Comparison of ENCODE assay signal across 15 cellular contexts in the genomic region with DNA sequence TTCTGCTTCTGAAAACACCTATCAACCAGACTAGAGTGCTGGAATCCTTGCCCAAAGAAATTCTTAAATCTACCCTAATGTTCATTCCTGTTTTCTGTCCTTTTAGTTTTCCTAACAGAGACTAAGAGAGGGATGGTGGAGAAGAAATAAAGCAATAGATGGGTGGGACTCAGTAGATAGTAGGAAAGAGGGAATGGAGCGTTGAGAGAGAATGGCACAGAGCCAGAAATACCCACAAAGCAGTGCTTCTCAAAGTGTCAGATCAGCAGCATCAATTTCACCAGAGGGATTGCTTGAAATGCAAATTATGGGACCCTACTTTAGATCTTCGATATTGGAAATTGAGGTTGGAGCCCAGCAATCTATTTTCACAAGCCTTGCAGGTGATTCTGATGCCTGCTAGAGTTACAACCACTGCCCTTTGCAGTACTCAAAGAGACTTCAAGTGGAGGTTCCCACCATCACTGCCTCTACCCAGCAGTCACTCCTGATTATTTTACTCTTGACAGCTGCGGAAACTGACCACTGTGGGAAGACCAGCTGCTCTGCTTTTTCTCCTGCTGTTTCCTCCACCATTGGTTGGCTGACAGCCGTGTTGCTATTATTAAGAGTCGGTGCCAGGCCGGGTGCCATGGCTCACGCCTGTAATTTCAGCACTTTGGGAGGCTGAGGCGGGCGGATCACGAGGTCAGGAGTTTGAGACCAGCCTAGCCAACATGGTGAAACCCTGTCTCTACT.
DNase-seq lines count a peak whose midpoint lies in the region; TF ChIP-seq lines count a peak whose summit lies in the region.
"Had no signal": no experiment of that assay in that cellular context is flagged by ENCODE, and none has a peak within 500 bp of the region (broad histone marks: within the 10 kb centered on the region; RNA-seq: fewer than 3 reads in every experiment).

No MANE protein-coding gene starts in this region.

- H3K9me3 Mint-ChIP-seq in nephron, result no peaks in the 10 kb centered on the region
- H3K9me3 Mint-ChIP-seq: activated CD4-positive, alpha-beta T cell treated with anti-CD3 and anti-CD28 coated beads, Interleukin-2, amount 10 ng/mL, durations not matched to agents 7 days and 5 days; HFFc6 had no signal

- H3K27me3 Mint-ChIP-seq in nephron (ENCODE audit: low read depth), result peaks cover 5% of the 10 kb centered on the region
- H3K27me3 Mint-ChIP-seq: activated CD4-positive, alpha-beta T cell treated with anti-CD3 and anti-CD28 coated beads, Interleukin-2, amount 10 ng/mL, durations not matched to agents 7 days and 5 days had no signal

- no peak for TF ChIP-seq CTCF in nephron (IDR thresholded peaks at IDR 0.05; ENCODE audit: unreplicated experiment in 3 of 3)

- H3K4me3 Mint-ChIP-seq in nephron, result no peak overlapping the region
- H3K4me3 Mint-ChIP-seq: activated CD4-positive, alpha-beta T cell treated with anti-CD3 and anti-CD28 coated beads, Interleukin-2, amount 10 ng/mL, durations not matched to agents 7 days and 5 days; HFFc6 had no signal

- H3K27ac Mint-ChIP-seq in nephron, result peak overlapping the region in 2 of 3 experiments; percentile 25 to 29
- H3K27ac Mint-ChIP-seq: activated CD4-positive, alpha-beta T cell treated with anti-CD3 and anti-CD28 coated beads, Interleukin-2, amount 10 ng/mL, durations not matched to agents 7 days and 5 days; HFFc6 had no signal

- H3K36me3 Mint-ChIP-seq in nephron (ENCODE audit: low read depth), result peaks cover 33% of the 10 kb centered on the region

- DNase-seq in NCI-H2171 treated with DMSO at 0.1 percent for 48 hours (lab: John Stamatoyannopoulos, UW) (peak; percentile 12), NCI-H2171 (lab: John Stamatoyannopoulos, UW) (no peak), NCI-H1105 treated with DMSO at 0.1 percent for 48 hours (lab: John Stamatoyannopoulos, UW) (peak; percentile 69), SHP77 (lab: John Stamatoyannopoulos, UW) (peak; percentile 74 to 80), NCI-H1436 (lab: John Stamatoyannopoulos, UW) (no peak)
- DNase-seq in activated CD8-positive, alpha-beta memory T cell treated with anti-CD3 and anti-CD28 coated beads, Interleukin-2, amount 50 U/mL, for 48 hours, result no peak
- no peak for DNase-seq in stimulated activated CD4-positive, alpha-beta T cell treated with anti-CD3 and anti-CD28 coated beads, Interleukin-4, amount 100 ng/mL, for 24 hours
- DNase-seq: activated CD4-positive, alpha-beta T cell treated with anti-CD3 and anti-CD28 coated beads, Interleukin-2, amount 10 ng/mL, durations not matched to agents 7 days and 5 days; anterior cingulate cortex; C1 segment of cervical spinal cord; foreskin melanocyte; HFFc6; NCI-H226; occipital lobe had no signal

- H3K4me1 Mint-ChIP-seq in nephron, result peaks cover 14% of the 10 kb centered on the region
- H3K4me1 Mint-ChIP-seq: activated CD4-positive, alpha-beta T cell treated with anti-CD3 and anti-CD28 coated beads, Interleukin-2, amount 10 ng/mL, durations not matched to agents 7 days and 5 days had no signal

Comparison
In these comparisons a context has a peak if more than half of its experiments do, and no peak if none do; other contexts are left out.
1. DNase-seq: peak in NCI-H2171 treated with DMSO at 0.1 percent for 48 hours (single experiment), NCI-H1105 treated with DMSO at 0.1 percent for 48 hours (single experiment) and SHP77 (2 of 2); none in NCI-H2171 (single experiment), activated CD8-positive, alpha-beta memory T cell treated with anti-CD3 and anti-CD28 coated beads, Interleukin-2, amount 50 U/mL, for 48 hours (single experiment), stimulated activated CD4-positive, alpha-beta T cell treated with anti-CD3 and anti-CD28 coated beads, Interleukin-4, amount 100 ng/mL, for 24 hours (single experiment) and NCI-H1436 (single experiment).